In the genomic region with DNA sequence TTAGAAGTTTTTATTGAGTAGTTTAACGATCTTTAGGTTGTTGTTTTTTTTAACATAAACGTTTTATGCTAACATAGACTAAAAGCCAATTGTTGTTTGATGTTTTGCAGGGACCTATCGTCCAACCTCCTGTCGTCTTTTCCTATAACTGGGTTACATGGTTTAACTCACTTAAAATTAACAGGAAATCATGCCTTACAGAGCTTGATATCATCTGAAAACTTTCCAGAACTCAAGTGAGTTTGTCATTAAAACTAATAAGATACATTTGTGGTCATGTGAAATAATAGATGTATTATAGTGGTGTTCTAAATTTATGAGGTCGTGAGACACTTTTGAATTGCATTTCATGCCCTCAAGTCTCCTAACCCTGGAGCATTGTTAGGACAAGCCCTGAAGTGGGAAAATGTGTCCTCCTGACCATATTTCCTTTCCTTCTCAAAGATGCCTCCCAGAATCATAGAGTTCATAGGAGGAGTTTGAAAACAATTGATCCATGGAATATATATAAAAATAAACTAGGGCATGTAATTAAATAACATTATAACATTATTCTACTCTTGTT, we compare ENCODE assay signal across 34 cellular contexts.
"Had no signal": no experiment of that assay in that cellular context is flagged by ENCODE, and none has a peak within 500 bp of the region (broad histone marks: within the 10 kb centered on the region; RNA-seq: fewer than 3 reads in every experiment).

No MANE protein-coding gene starts in this region.

- DNase-seq: activated CD4-positive, alpha-beta memory T cell treated with anti-CD3 and anti-CD28 coated beads, Interleukin-2, amount 10 ng/mL, durations not matched to agents 7 days and 5 days; activated CD4-positive, alpha-beta T cell treated with anti-CD3 and anti-CD28 coated beads for 1 hour; activated CD4-positive, alpha-beta T cell treated with anti-CD3 and anti-CD28 coated beads for 48 hours; activated CD4-positive, CD25-positive, alpha-beta regulatory T cell; activated effector memory CD4-positive, alpha-beta T cell treated with anti-CD3 and anti-CD28 coated beads, Interleukin-2, amount 50 U/mL, for 16 hours; activated naive CD4-positive, alpha-beta T cell treated with Interleukin-2 at 50 U/mL for 16 hours; activated naive CD8-positive, alpha-beta T cell treated with anti-CD3 and anti-CD28 coated beads, Interleukin-2, amount 10 ng/mL, durations not matched to agents 7 days and 5 days; activated T-cell treated with anti-CD3 and anti-CD28 coated beads, Interleukin-2, amount 50 U/mL, for 1 hour; activated T-cell treated with anti-CD3 and anti-CD28 coated beads, Interleukin-2, amount 50 U/mL, for 72 hours; amygdala; IMR-90; Karpas-422; KBM-7; MG63; NCI-H1048; NCI-H1436; NCI-H1694; NCI-H1930; NCI-H2081 treated with DMSO at 0.1 percent for 48 hours; NCI-H2171; NCI-H510A; NCI-H526; NCI-H748 treated with DMSO at 0.1 percent for 48 hours; Peyer's patch; RPMI8226; SHP77 treated with DMSO at 0.1 percent for 48 hours; SW 1271; T-helper 1 cell; T-helper 2 cell; T-helper 9 cell; WERI-Rb-1 had no signal

- H3K27ac ChIP-seq: ascending aorta, Peyer's patch, SJSA1, WERI-Rb-1 had no signal

- H3K27me3 ChIP-seq: ascending aorta, MG63, Peyer's patch, SJSA1 had no signal

- H3K4me3 ChIP-seq: ascending aorta, MG63, Peyer's patch, SJSA1 had no signal

- H3K4me1 ChIP-seq: ascending aorta, Peyer's patch, SJSA1 had no signal

- ATAC-seq: activated T-cell treated with anti-CD3 and anti-CD28 coated beads, Interleukin-2, amount 50 U/mL, for 72 hours; activated T-helper 17 cell treated with anti-CD3 and anti-CD28 coated beads, Interleukin-2, amount 50 U/mL, for 72 hours had no signal

- H3K9me3 ChIP-seq: ascending aorta, MG63, Peyer's patch, SJSA1 had no signal

- H3K36me3 ChIP-seq: ascending aorta, MG63, Peyer's patch, SJSA1, WERI-Rb-1 had no signal
